Comparison of ENCODE assay signal across 29 cellular contexts in the genomic region with DNA sequence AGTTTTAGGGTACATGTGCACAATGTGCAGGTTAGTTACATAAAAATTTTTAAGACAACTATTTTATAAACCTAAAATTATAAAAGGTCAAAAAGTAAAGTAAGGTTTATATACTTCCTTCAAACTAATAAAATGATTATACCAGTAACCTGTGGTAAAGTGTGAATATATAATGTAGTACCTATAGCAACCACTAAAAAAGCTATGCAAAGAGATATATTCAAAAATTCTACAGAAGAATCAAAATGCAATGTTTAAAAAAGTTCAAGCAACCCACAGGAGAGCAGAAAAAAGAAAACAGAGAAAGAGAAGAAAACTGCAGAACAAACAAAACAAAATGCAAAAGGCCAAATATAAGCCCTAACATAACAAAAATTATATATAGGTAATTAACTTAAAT.
"Had no signal": no experiment of that assay in that cellular context is flagged by ENCODE, and none has a peak within 500 bp of the region (broad histone marks: within the 10 kb centered on the region; RNA-seq: fewer than 3 reads in every experiment).

No MANE protein-coding gene starts in this region.

- H3K36me3 Mint-ChIP-seq: activated CD4-positive, alpha-beta memory T cell treated with anti-CD3 and anti-CD28 coated beads for 36 hours; activated CD8-positive, alpha-beta memory T cell treated with anti-CD3 and anti-CD28 coated beads, Interleukin-2, amount 10 ng/mL, durations not matched to agents 7 days and 5 days; activated naive CD8-positive, alpha-beta T cell had no signal

- H3K36me3 ChIP-seq: brain microvascular endothelial cell, WERI-Rb-1 had no signal

- FAIRE-seq: astrocyte, bronchial epithelial cell, colon had no signal

- ATAC-seq: activated CD4-positive, alpha-beta T cell treated with anti-CD3 and anti-CD28 coated beads for 36 hours; activated CD4-positive, CD25-positive, alpha-beta regulatory T cell treated with anti-CD3 and anti-CD28 coated beads, Interleukin-2, amount 50 U/mL, for 24 hours; activated CD8-positive, alpha-beta memory T cell treated with anti-CD3 and anti-CD28 coated beads, Interleukin-2, amount 10 ng/mL, durations not matched to agents 7 days and 5 days; activated CD8-positive, alpha-beta T cell treated with anti-CD3 and anti-CD28 coated beads, Interleukin-2, amount 10 ng/mL, durations not matched to agents 7 days and 5 days; activated T-cell treated with anti-CD3 and anti-CD28 coated beads, Interleukin-2, amount 50 U/mL, for 72 hours; esophagus mucosa; T-helper 17 cell had no signal

- H3K9me3 Mint-ChIP-seq: activated B cell treated with CpG ODN at 0.5 μM for 24 hours; activated CD4-positive, alpha-beta T cell treated with anti-CD3 and anti-CD28 coated beads, Interleukin-2, amount 10 ng/mL, durations not matched to agents 24 days and 14 days; T-helper 2 cell treated with Interferon-gamma antibody and Interleukin-4, amounts not matched to agents 5 μg/mL and 100 μg/mL, for 36 hours had no signal

- H3K4me3 Mint-ChIP-seq: activated B cell treated with CpG ODN at 0.5 μM for 24 hours; activated CD4-positive, alpha-beta memory T cell treated with anti-CD3 and anti-CD28 coated beads for 36 hours; activated CD4-positive, alpha-beta T cell treated with anti-CD3 and anti-CD28 coated beads for 36 hours; activated CD4-positive, alpha-beta T cell treated with anti-CD3 and anti-CD28 coated beads, Interleukin-2, amount 10 ng/mL, durations not matched to agents 24 days and 14 days; activated CD8-positive, alpha-beta memory T cell treated with anti-CD3 and anti-CD28 coated beads, Interleukin-2, amount 10 ng/mL, durations not matched to agents 7 days and 5 days; activated CD8-positive, alpha-beta T cell treated with anti-CD3 and anti-CD28 coated beads, Interleukin-2, amount 10 ng/mL, durations not matched to agents 7 days and 5 days; activated naive CD8-positive, alpha-beta T cell; activated T-cell treated with anti-CD3 and anti-CD28 coated beads, Interleukin-2, amount 50 U/mL, for 72 hours; T-helper 17 cell; T-helper 2 cell treated with Interferon-gamma antibody and Interleukin-4, amounts not matched to agents 5 μg/mL and 100 μg/mL, for 36 hours had no signal

- H3K4me1 Mint-ChIP-seq: activated B cell treated with CpG ODN at 0.5 μM for 24 hours; activated CD4-positive, alpha-beta T cell treated with anti-CD3 and anti-CD28 coated beads for 36 hours; activated CD4-positive, alpha-beta T cell treated with anti-CD3 and anti-CD28 coated beads, Interleukin-2, amount 10 ng/mL, durations not matched to agents 24 days and 14 days; activated CD8-positive, alpha-beta memory T cell treated with anti-CD3 and anti-CD28 coated beads, Interleukin-2, amount 10 ng/mL, durations not matched to agents 7 days and 5 days; T-helper 17 cell had no signal

- DNase-seq: activated B cell treated with CpG ODN at 0.5 μM for 24 hours; activated CD4-positive, alpha-beta memory T cell treated with anti-CD3 and anti-CD28 coated beads for 36 hours; activated CD4-positive, alpha-beta T cell treated with anti-CD3 and anti-CD28 coated beads for 36 hours; activated CD4-positive, alpha-beta T cell treated with anti-CD3 and anti-CD28 coated beads, Interleukin-2, amount 10 ng/mL, durations not matched to agents 24 days and 14 days; activated CD8-positive, alpha-beta memory T cell treated with anti-CD3 and anti-CD28 coated beads, Interleukin-2, amount 10 ng/mL, durations not matched to agents 7 days and 5 days; activated CD8-positive, alpha-beta memory T cell treated with anti-CD3 and anti-CD28 coated beads, Interleukin-2, amount 50 U/mL, for 4 hours; activated CD8-positive, alpha-beta T cell treated with anti-CD3 and anti-CD28 coated beads, Interleukin-2, amount 10 ng/mL, durations not matched to agents 7 days and 5 days; activated gamma-delta T cell; activated naive CD4-positive, alpha-beta T cell; activated naive CD4-positive, alpha-beta T cell treated with anti-CD3 and anti-CD28 coated beads, Interleukin-2, amount 50 U/mL, for 16 hours; activated T-cell treated with anti-CD3 and anti-CD28 coated beads, Interleukin-2, amount 50 U/mL, for 1 hour; activated T-cell treated with anti-CD3 and anti-CD28 coated beads, Interleukin-2, amount 50 U/mL, for 72 hours; amniotic stem cell; anterior cingulate cortex; brain microvascular endothelial cell; cortex of kidney; effector CD8-positive, alpha-beta T cell; foreskin fibroblast; T-helper 1 cell; T-helper 17 cell; T1000; WERI-Rb-1 had no signal

- H3K27me3 ChIP-seq: brain microvascular endothelial cell had no signal

- H3K27me3 Mint-ChIP-seq: activated CD4-positive, alpha-beta memory T cell treated with anti-CD3 and anti-CD28 coated beads for 36 hours; activated CD4-positive, alpha-beta T cell treated with anti-CD3 and anti-CD28 coated beads for 36 hours; activated CD4-positive, alpha-beta T cell treated with anti-CD3 and anti-CD28 coated beads, Interleukin-2, amount 10 ng/mL, durations not matched to agents 24 days and 14 days; activated CD8-positive, alpha-beta memory T cell treated with anti-CD3 and anti-CD28 coated beads, Interleukin-2, amount 10 ng/mL, durations not matched to agents 7 days and 5 days; activated naive CD8-positive, alpha-beta T cell; T-helper 17 cell had no signal

- H3K27ac Mint-ChIP-seq: activated B cell treated with CpG ODN at 0.5 μM for 24 hours; activated CD4-positive, alpha-beta memory T cell treated with anti-CD3 and anti-CD28 coated beads for 36 hours; activated CD4-positive, alpha-beta T cell treated with anti-CD3 and anti-CD28 coated beads for 36 hours; activated CD4-positive, alpha-beta T cell treated with anti-CD3 and anti-CD28 coated beads, Interleukin-2, amount 10 ng/mL, durations not matched to agents 24 days and 14 days; activated CD8-positive, alpha-beta memory T cell treated with anti-CD3 and anti-CD28 coated beads, Interleukin-2, amount 10 ng/mL, durations not matched to agents 7 days and 5 days; activated CD8-positive, alpha-beta T cell treated with anti-CD3 and anti-CD28 coated beads, Interleukin-2, amount 10 ng/mL, durations not matched to agents 7 days and 5 days; activated naive CD8-positive, alpha-beta T cell; activated T-cell treated with anti-CD3 and anti-CD28 coated beads, Interleukin-2, amount 50 U/mL, for 72 hours; T-helper 17 cell; T-helper 2 cell treated with Interferon-gamma antibody and Interleukin-4, amounts not matched to agents 5 μg/mL and 100 μg/mL, for 36 hours had no signal

- H3K27ac ChIP-seq: brain microvascular endothelial cell, WERI-Rb-1 had no signal
